In genomic region chr19:17097593-17098126, GRCh38 we compare ENCODE assay signal across 1 cellular context.
TF ChIP-seq lines count a peak whose summit lies in the region.

No MANE protein-coding gene starts in this region.

TF ChIP-seq in K562, 482 proteins besides CTCF, POLR2A, EP300 and RAD21 (continued from another document and continues in another):
- TF ChIP-seq PBX2 (CRISPR knock-in tag; IDR thresholded peaks at IDR 0.05; ENCODE audit: low read depth) = no peak
- peak; percentile 62 for TF ChIP-seq PBX2 (tag; conservative IDR thresholded peaks at IDR 0.05; ENCODE audit: low read depth)
- no peak for TF ChIP-seq ETV6 (IDR thresholded peaks at IDR 0.05; ENCODE audit: borderline replicate concordance in 1 of 2, low read depth in 2 of 2, low read length in 1 of 2)
- TF ChIP-seq ETV6 (CRISPR knock-in tag; IDR thresholded peaks at IDR 0.05; ENCODE audit: borderline replicate concordance) = no peak
- no peak for TF ChIP-seq HES1 (IDR thresholded peaks at IDR 0.05; ENCODE audit: low read depth)
- no peak for TF ChIP-seq ZNF174 (CRISPR knock-in tag; IDR thresholded peaks at IDR 0.05)
- TF ChIP-seq, protein P1, sequence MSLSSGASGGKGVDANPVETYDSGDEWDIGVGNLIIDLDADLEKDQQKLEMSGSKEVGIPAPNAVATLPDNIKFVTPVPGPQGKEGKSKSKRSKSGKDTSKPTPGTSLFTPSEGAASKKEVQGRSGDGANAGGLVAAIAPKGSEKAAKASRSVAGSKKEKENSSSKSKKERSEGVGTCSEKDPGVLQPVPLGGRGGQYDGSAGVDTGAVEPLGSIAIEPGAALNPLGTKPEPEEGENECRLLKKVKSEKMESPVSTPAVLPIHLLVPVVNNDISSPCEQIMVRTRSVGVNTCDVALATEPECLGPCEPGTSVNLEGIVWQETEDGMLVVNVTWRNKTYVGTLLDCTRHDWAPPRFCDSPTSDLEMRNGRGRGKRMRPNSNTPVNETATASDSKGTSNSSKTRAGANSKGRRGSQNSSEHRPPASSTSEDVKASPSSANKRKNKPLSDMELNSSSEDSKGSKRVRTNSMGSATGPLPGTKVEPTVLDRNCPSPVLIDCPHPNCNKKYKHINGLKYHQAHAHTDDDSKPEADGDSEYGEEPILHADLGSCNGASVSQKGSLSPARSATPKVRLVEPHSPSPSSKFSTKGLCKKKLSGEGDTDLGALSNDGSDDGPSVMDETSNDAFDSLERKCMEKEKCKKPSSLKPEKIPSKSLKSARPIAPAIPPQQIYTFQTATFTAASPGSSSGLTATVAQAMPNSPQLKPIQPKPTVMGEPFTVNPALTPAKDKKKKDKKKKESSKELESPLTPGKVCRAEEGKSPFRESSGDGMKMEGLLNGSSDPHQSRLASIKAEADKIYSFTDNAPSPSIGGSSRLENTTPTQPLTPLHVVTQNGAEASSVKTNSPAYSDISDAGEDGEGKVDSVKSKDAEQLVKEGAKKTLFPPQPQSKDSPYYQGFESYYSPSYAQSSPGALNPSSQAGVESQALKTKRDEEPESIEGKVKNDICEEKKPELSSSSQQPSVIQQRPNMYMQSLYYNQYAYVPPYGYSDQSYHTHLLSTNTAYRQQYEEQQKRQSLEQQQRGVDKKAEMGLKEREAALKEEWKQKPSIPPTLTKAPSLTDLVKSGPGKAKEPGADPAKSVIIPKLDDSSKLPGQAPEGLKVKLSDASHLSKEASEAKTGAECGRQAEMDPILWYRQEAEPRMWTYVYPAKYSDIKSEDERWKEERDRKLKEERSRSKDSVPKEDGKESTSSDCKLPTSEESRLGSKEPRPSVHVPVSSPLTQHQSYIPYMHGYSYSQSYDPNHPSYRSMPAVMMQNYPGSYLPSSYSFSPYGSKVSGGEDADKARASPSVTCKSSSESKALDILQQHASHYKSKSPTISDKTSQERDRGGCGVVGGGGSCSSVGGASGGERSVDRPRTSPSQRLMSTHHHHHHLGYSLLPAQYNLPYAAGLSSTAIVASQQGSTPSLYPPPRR (CRISPR knock-in tag; IDR thresholded peaks at IDR 0.05; ENCODE audit: borderline replicate concordance) = no peak
- TF ChIP-seq CBX8 (IDR thresholded peaks at IDR 0.05; ENCODE audit: borderline replicate concordance, extremely low read depth, low read depth, low read length, poor library complexity, severe bottlenecking) = no peak
- no peak for TF ChIP-seq SIX5 (IDR thresholded peaks at IDR 0.05; ENCODE audit: borderline replicate concordance in 1 of 2, insufficient read depth in 1 of 2, low read depth in 1 of 2, low read length in 2 of 2)
- no peak for TF ChIP-seq CREBBP (IDR thresholded peaks at IDR 0.05; ENCODE audit: low read depth, low read length)
- no peak for TF ChIP-seq ZNF707 (CRISPR knock-in tag; conservative IDR thresholded peaks at IDR 0.05)
- TF ChIP-seq XRCC5 (IDR thresholded peaks at IDR 0.05; ENCODE audit: low read depth, low read length) = no peak
- no peak for TF ChIP-seq XRCC3 (IDR thresholded peaks at IDR 0.05)
- TF ChIP-seq DPF2 (IDR thresholded peaks at IDR 0.05) = peak; percentile 69; the same call in 1 of the 2 replicates
- TF ChIP-seq FOXJ2 (tag; IDR thresholded peaks at IDR 0.05) = no peak
- TF ChIP-seq BRCA1 (IDR thresholded peaks at IDR 0.05) = no peak
- no peak for TF ChIP-seq BRCA1 (CRISPR knock-in tag; IDR thresholded peaks at IDR 0.05)
- no peak for TF ChIP-seq ZNF347 (CRISPR knock-in tag; IDR thresholded peaks at IDR 0.05; ENCODE audit: low read depth)
- no peak for TF ChIP-seq YY1 (IDR thresholded peaks at IDR 0.05; ENCODE audit: borderline replicate concordance in 1 of 3, control insufficient read depth in 1 of 3, extremely low read depth in 1 of 3, insufficient read depth in 3 of 3, insufficient read length in 1 of 3, insufficient replicate concordance in 2 of 3, low read depth in 1 of 3, low read length in 2 of 3)
- no peak for TF ChIP-seq TRIM24 (IDR thresholded peaks at IDR 0.05)
- no peak; the same call in 1 of the 2 replicates for TF ChIP-seq ZFX (CRISPR knock-in tag; IDR thresholded peaks at IDR 0.05)
- TF ChIP-seq SIRT6 (IDR thresholded peaks at IDR 0.05; ENCODE audit: low read depth, low read length) = no peak
- no peak for TF ChIP-seq MXI1 (IDR thresholded peaks at IDR 0.05; ENCODE audit: low read depth, low read length)
- no peak for TF ChIP-seq ZNF140 (CRISPR knock-in tag; IDR thresholded peaks at IDR 0.05)
- no peak for TF ChIP-seq PHB (CRISPR knock-in tag; IDR thresholded peaks at IDR 0.05)
- TF ChIP-seq SMARCE1 (IDR thresholded peaks at IDR 0.05) = peak; percentile 56; the same call in 1 of the 2 replicates
- TF ChIP-seq ZNF589 (CRISPR knock-in tag; IDR thresholded peaks at IDR 0.05; ENCODE audit: low read depth) = no peak
- TF ChIP-seq ZNF79 (CRISPR knock-in tag; IDR thresholded peaks at IDR 0.05; ENCODE audit: low read depth) = no peak
- no peak for TF ChIP-seq NFIX (CRISPR knock-in tag; IDR thresholded peaks at IDR 0.05; ENCODE audit: low read depth)
- peak; percentile 27 for TF ChIP-seq MEIS2 (IDR thresholded peaks at IDR 0.05; ENCODE audit: partially characterized antibody)
- TF ChIP-seq ZNF23 (CRISPR knock-in tag; IDR thresholded peaks at IDR 0.05) = no peak
- TF ChIP-seq MCM5 (IDR thresholded peaks at IDR 0.05; ENCODE audit: low read depth) = no peak
- TF ChIP-seq ZKSCAN8 (CRISPR knock-in tag; IDR thresholded peaks at IDR 0.05) = no peak
- TF ChIP-seq ATF7 (IDR thresholded peaks at IDR 0.05) = peak; percentile 50; the same call in 1 of the 2 replicates
- peak; percentile 98 for TF ChIP-seq BACH1 (tag; IDR thresholded peaks at IDR 0.05)
- TF ChIP-seq HSF4 (CRISPR knock-in tag; IDR thresholded peaks at IDR 0.05; ENCODE audit: borderline replicate concordance) = no peak
- no peak for TF ChIP-seq NR2F6 (CRISPR knock-in tag; IDR thresholded peaks at IDR 0.05)
- TF ChIP-seq HMG20B (CRISPR knock-in tag; IDR thresholded peaks at IDR 0.05) = no peak
- TF ChIP-seq ZNF354B (CRISPR knock-in tag; IDR thresholded peaks at IDR 0.05) = no peak
- TF ChIP-seq NEUROD1 (IDR thresholded peaks at IDR 0.05; ENCODE audit: borderline replicate concordance, low read depth, low read length, partially characterized antibody) = no peak
- TF ChIP-seq NCOA1 (IDR thresholded peaks at IDR 0.05; ENCODE audit: low read depth) = no peak
- TF ChIP-seq HDAC1 (IDR thresholded peaks at IDR 0.05) = no peak
- TF ChIP-seq HNRNPL (IDR thresholded peaks at IDR 0.05; ENCODE audit: low read depth, low read length) = no peak
- no peak for TF ChIP-seq EWSR1 (IDR thresholded peaks at IDR 0.05; ENCODE audit: borderline replicate concordance, low read depth, partially characterized antibody)
- no peak for TF ChIP-seq FOXP1 (CRISPR knock-in tag; IDR thresholded peaks at IDR 0.05)
- TF ChIP-seq SMC3 (conservative IDR thresholded peaks at IDR 0.05; ENCODE audit: insufficient read depth, low read depth, low read length) = no peak
- no peak for TF ChIP-seq NFXL1 (CRISPR knock-in tag; IDR thresholded peaks at IDR 0.05)
- no peak for TF ChIP-seq SIN3A (IDR thresholded peaks at IDR 0.05; ENCODE audit: borderline replicate concordance in 2 of 2, control insufficient read depth in 1 of 2, low read depth in 2 of 2, low read length in 2 of 2)
- TF ChIP-seq ZSCAN29 (IDR thresholded peaks at IDR 0.05) = no peak
- TF ChIP-seq KHSRP (IDR thresholded peaks at IDR 0.05) = no peak
- no peak for TF ChIP-seq MYC (IDR thresholded peaks at IDR 0.05; ENCODE audit: low read depth, low read length)
- TF ChIP-seq MYC (CRISPR knock-in tag; IDR thresholded peaks at IDR 0.05; ENCODE audit: borderline replicate concordance, low read depth) = no peak
- TF ChIP-seq GTF2F1 (IDR thresholded peaks at IDR 0.05; ENCODE audit: low read depth, low read length) = no peak
- TF ChIP-seq ZSCAN32 (CRISPR knock-in tag; IDR thresholded peaks at IDR 0.05) = no peak
- TF ChIP-seq KLF1 (tag; IDR thresholded peaks at IDR 0.05) = no peak
- TF ChIP-seq PCBP2 (IDR thresholded peaks at IDR 0.05; ENCODE audit: low read depth, low read length, poor library complexity, severe bottlenecking) = no peak
- no peak for TF ChIP-seq LARP7 (IDR thresholded peaks at IDR 0.05)
- TF ChIP-seq ARID4B (CRISPR knock-in tag; IDR thresholded peaks at IDR 0.05) = no peak
- TF ChIP-seq CLOCK (CRISPR knock-in tag; IDR thresholded peaks at IDR 0.05; ENCODE audit: borderline replicate concordance) = no peak
- peak; percentile 34; the same call in 1 of the 2 replicates for TF ChIP-seq NCOR1 (IDR thresholded peaks at IDR 0.05)
- no peak for TF ChIP-seq ZNF134 (CRISPR knock-in tag; conservative IDR thresholded peaks at IDR 0.05)
- no peak for TF ChIP-seq KDM5B (IDR thresholded peaks at IDR 0.05; ENCODE audit: insufficient replicate concordance, low read depth, low read length)
- TF ChIP-seq ZNF217 (CRISPR knock-in tag; IDR thresholded peaks at IDR 0.05) = no peak
